ENCODE assay signal across 1 cellular context in the genomic region with DNA sequence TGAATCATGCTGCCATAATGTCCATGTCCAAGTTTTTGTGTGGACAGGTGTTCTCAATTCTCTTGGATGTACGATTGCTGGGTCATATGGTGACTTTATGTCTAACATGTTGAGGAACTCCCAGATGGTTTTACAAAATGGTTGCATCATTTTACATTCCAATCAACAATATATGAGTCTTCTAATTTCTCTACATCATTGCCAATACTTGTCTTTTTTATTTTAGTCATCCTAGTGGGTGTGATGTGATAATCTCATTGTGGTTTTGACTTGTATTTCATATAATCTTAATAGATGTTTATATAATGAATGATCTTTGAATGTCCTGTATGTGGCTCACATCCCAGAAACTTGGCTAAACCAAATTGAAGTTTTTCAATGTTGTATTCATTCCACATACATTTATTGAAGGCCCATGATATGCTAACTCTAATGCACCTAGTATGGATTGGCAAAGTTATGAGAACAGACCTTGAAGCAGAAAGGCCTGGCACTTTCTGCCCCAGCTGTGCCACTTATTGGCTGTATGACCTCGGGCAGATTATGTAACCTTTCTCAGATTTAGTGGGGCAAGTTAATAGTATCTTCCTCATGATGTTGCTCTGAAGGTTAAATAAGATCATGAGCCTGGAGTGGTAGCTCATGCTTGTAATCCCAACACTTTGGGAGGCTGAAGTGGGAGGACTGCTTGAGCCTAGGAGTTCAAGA.
TF ChIP-seq lines count a peak whose summit lies in the region.

No MANE protein-coding gene starts in this region.

TF ChIP-seq in WTC11, 78 proteins besides CTCF, POLR2A, EP300 and RAD21 (continued from another document):
- TF ChIP-seq, protein P1, sequence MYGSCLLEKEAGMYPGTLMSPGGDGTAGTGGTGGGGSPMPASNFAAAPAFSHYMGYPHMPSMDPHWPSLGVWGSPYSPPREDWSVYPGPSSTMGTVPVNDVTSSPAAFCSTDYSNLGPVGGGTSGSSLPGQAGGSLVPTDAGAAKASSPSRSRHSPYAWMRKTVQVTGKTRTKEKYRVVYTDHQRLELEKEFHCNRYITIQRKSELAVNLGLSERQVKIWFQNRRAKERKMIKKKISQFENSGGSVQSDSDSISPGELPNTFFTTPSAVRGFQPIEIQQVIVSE (CRISPR knock-in tag; IDR thresholded peaks at IDR 0.05; ENCODE audit: borderline replicate concordance): no peak
- TF ChIP-seq ZNF396 (CRISPR knock-in tag; IDR thresholded peaks at IDR 0.05; ENCODE audit: borderline replicate concordance) (no peak), NFYB (CRISPR knock-in tag; conservative IDR thresholded peaks at IDR 0.05; ENCODE audit: low read depth) (no peak), TP53 (CRISPR knock-in tag; IDR thresholded peaks at IDR 0.05) (no peak)
- TF ChIP-seq, protein P2, sequence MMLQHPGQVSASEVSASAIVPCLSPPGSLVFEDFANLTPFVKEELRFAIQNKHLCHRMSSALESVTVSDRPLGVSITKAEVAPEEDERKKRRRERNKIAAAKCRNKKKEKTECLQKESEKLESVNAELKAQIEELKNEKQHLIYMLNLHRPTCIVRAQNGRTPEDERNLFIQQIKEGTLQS (CRISPR knock-in tag; conservative IDR thresholded peaks at IDR 0.05): no peak
TF ChIP-seq in WTC11: peak in this region for 0.
